Comparison of ENCODE assay signal across 11 cellular contexts in the genomic region with DNA sequence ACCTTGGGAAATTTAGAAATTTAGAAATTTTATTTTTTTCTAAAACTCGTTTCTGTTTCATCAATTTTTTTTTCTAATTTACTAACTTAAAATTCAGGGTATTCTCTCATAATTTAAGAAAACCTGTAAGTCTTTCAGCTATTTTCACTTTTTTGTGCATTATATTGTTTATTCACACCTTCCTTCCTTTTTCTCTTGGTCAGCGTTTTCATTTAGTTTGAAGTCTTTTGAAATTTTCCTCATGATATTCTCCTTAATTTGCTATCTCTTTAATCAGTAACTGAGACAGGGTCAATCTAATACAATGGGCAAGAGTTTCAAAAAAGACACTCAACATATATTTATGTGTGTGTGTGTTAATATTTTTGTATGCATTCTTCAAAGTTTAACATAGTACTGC. TPM values are rescaled to one million over a fixed set of nuclear protein-coding genes. Genes with fewer than 3 reads are reported as not detected.
"Had no signal": no experiment of that assay in that cellular context is flagged by ENCODE, and none has a peak within 500 bp of the region (broad histone marks: within the 10 kb centered on the region; RNA-seq: fewer than 3 reads in every experiment).

No MANE protein-coding gene starts in this region.

- DNase-seq: GM23248, GOT3, H7, HFFc6, KBM-7 had no signal

- H3K4me1 ChIP-seq: HAP-1 had no signal

- H3K9ac ChIP-seq: GM23248, KMS-11 had no signal

- FAIRE-seq: HTR-8/SVneo had no signal

- H3K4me3 ChIP-seq: GM23248, HAP-1 had no signal

- ATAC-seq: HCT116 had no signal

- H3K27ac ChIP-seq: GM23248, KMS-11 had no signal

- H3K36me3 ChIP-seq: HAP-1 had no signal

- H2AFZ ChIP-seq: GM23248 had no signal

- H3K4me2 ChIP-seq: KMS-11 had no signal

RNA-seq across cellular contexts. Expression of a gene that starts 50.5 kb away (rescaled TPM):
- total RNA-seq: H4, H7, HFFc6, HT-29 had no signal
